In the genomic region with DNA sequence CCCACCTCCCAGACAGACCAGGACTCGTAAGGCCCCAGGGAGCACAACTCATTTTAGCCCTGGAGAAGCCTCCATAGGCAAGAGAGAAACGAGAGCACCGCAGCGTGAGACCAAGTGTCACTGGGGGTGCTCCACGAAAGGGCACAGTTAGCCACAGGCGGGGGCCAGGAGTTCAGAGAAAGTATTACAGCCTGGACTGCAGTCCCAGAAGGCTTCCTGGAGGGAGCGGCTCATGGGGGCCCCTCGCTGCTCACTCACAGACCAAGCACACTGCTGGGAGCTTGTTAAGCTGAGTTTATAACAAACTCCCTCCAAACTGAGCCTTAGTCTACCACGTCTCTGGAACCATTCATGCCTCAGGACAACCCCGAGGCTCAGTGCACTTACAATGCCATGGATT, we compare ENCODE assay signal across 27 cellular contexts. TPM values are rescaled to one million over a fixed set of nuclear protein-coding genes. Genes with fewer than 3 reads are reported as not detected.
"Had no signal": no experiment of that assay in that cellular context is flagged by ENCODE, and none has a peak within 500 bp of the region (broad histone marks: within the 10 kb centered on the region; RNA-seq: fewer than 3 reads in every experiment).

No MANE protein-coding gene starts in this region.

- H3K27ac Mint-ChIP-seq: dendritic cell treated with granulocyte-macrophage colony-stimulating factor and Interleukin-4, amounts not matched to agents 40 ng/mL and 50 ng/mL, for 4 days; effector memory CD8-positive, alpha-beta T cell; endodermal cell; immature natural killer cell had no signal

- H3K36me3 ChIP-seq: colonic mucosa had no signal

- H3K9me3 Mint-ChIP-seq: dendritic cell treated with granulocyte-macrophage colony-stimulating factor and Interleukin-4, amounts not matched to agents 40 ng/mL and 50 ng/mL, for 4 days; effector memory CD8-positive, alpha-beta T cell; endodermal cell; immature natural killer cell had no signal

- H3K4me3 Mint-ChIP-seq: dendritic cell treated with granulocyte-macrophage colony-stimulating factor and Interleukin-4, amounts not matched to agents 40 ng/mL and 50 ng/mL, for 4 days; effector memory CD8-positive, alpha-beta T cell; endodermal cell; immature natural killer cell had no signal

- H3K4me3 ChIP-seq: colonic mucosa, esophagus squamous epithelium, gastroesophageal sphincter, heart left ventricle, hepatocyte, left lung, lower lobe of right lung had no signal

- ATAC-seq: effector memory CD8-positive, alpha-beta T cell; esophagus mucosa; gastroesophageal sphincter; heart left ventricle; left lung; left ventricle myocardium superior had no signal

- H2AFZ ChIP-seq: hepatocyte had no signal

- H3K4me1 ChIP-seq: lower lobe of right lung had no signal

- H3K9me3 ChIP-seq: colonic mucosa, esophagus squamous epithelium, gastroesophageal sphincter, heart left ventricle, left lung, lower lobe of right lung had no signal

- FAIRE-seq: endometrium, kidney had no signal

- H3K27me3 ChIP-seq: colonic mucosa, esophagus squamous epithelium, gastroesophageal sphincter, heart left ventricle, hepatocyte, left lung had no signal

- H3K27ac ChIP-seq: colonic mucosa, epithelial cell of prostate, esophagus squamous epithelium, gastroesophageal sphincter, heart left ventricle, hepatocyte, left lung, lower lobe of right lung had no signal

- DNase-seq: colonic mucosa; cortex of kidney; effector CD8-positive, alpha-beta T cell; effector memory CD8-positive, alpha-beta T cell; endodermal cell; erythroblast; esophagus squamous epithelium; foreskin fibroblast; foreskin melanocyte; heart left ventricle; hypothalamus; immature natural killer cell; islet precursor cell; kidney; kidney glomerular epithelial cell; left lung; left ventricle myocardium superior; lower lobe of right lung; mesenchymal stem cell; midbrain had no signal

- H3K27me3 Mint-ChIP-seq: dendritic cell treated with granulocyte-macrophage colony-stimulating factor and Interleukin-4, amounts not matched to agents 40 ng/mL and 50 ng/mL, for 4 days; effector memory CD8-positive, alpha-beta T cell had no signal

- H3K4me2 ChIP-seq: hepatocyte had no signal

- H3K4me1 Mint-ChIP-seq: endodermal cell had no signal

RNA-seq across cellular contexts. Expression of a gene that starts 17.1 kb away (rescaled TPM):
- total RNA-seq: endodermal cell, mesenteric fat pad had no signal
